1 cellular context compared by ENCODE assay signal in the genomic region with DNA sequence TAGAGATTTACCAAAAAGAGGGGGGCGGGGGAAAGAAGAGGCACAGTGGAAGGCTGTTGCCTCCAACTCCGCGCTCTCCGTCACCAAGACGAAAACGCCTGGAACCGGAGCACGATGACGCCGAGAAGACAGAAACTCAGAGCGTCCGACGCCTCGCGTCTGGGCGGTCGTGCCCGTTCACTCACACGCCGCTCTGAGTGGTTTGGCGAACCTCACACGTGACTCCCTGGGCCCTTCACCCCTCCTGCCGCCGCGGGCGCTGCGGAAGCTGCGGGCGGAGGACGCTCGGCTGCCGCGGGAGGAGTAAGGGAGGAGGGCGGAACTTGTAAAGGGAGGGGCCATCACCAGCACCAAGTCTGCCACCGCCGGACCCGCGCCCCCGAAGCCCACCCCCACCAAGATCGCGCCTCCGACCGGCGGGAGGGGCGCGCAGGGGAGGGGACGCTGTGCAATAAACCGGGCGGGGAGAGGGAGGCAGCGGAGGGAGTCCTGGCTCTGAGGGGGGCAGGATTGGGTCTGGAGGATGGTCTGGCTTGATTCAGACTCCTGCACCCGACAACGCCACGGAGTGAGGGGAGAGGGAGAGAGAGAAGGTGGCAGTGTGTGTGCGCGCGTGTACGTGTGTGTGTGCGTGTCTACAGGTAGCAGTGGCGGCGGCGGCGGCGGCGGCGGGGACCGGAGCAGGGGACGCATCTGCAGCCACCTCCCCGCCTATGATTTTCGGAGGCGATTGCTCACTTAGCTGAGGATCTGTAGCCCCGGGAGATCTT.
TF ChIP-seq lines count a peak whose summit lies in the region.

No MANE protein-coding gene starts in this region.

TF ChIP-seq in WTC11, 78 proteins besides CTCF, POLR2A, EP300 and RAD21 (continued from another document and continues in another):
- TF ChIP-seq, protein P1, sequence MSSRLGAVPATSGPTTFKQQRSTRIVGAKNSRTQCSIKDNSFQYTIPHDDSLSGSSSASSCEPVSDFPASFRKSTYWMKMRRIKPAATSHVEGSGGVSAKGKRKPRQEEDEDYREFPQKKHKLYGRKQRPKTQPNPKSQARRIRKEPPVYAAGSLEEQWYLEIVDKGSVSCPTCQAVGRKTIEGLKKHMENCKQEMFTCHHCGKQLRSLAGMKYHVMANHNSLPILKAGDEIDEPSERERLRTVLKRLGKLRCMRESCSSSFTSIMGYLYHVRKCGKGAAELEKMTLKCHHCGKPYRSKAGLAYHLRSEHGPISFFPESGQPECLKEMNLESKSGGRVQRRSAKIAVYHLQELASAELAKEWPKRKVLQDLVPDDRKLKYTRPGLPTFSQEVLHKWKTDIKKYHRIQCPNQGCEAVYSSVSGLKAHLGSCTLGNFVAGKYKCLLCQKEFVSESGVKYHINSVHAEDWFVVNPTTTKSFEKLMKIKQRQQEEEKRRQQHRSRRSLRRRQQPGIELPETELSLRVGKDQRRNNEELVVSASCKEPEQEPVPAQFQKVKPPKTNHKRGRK (CRISPR knock-in tag; IDR thresholded peaks at IDR 0.05; ENCODE audit: borderline replicate concordance), result no peak
- TF ChIP-seq, protein P2, sequence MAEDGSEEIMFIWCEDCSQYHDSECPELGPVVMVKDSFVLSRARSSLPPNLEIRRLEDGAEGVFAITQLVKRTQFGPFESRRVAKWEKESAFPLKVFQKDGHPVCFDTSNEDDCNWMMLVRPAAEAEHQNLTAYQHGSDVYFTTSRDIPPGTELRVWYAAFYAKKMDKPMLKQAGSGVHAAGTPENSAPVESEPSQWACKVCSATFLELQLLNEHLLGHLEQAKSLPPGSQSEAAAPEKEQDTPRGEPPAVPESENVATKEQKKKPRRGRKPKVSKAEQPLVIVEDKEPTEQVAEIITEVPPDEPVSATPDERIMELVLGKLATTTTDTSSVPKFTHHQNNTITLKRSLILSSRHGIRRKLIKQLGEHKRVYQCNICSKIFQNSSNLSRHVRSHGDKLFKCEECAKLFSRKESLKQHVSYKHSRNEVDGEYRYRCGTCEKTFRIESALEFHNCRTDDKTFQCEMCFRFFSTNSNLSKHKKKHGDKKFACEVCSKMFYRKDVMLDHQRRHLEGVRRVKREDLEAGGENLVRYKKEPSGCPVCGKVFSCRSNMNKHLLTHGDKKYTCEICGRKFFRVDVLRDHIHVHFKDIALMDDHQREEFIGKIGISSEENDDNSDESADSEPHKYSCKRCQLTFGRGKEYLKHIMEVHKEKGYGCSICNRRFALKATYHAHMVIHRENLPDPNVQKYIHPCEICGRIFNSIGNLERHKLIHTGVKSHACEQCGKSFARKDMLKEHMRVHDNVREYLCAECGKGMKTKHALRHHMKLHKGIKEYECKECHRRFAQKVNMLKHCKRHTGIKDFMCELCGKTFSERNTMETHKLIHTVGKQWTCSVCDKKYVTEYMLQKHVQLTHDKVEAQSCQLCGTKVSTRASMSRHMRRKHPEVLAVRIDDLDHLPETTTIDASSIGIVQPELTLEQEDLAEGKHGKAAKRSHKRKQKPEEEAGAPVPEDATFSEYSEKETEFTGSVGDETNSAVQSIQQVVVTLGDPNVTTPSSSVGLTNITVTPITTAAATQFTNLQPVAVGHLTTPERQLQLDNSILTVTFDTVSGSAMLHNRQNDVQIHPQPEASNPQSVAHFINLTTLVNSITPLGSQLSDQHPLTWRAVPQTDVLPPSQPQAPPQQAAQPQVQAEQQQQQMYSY (CRISPR knock-in tag; IDR thresholded peaks at IDR 0.05), result peak; percentile 49
- TF ChIP-seq NFATC4 (CRISPR knock-in tag; IDR thresholded peaks at IDR 0.05), result no peak
- TF ChIP-seq, protein P3, sequence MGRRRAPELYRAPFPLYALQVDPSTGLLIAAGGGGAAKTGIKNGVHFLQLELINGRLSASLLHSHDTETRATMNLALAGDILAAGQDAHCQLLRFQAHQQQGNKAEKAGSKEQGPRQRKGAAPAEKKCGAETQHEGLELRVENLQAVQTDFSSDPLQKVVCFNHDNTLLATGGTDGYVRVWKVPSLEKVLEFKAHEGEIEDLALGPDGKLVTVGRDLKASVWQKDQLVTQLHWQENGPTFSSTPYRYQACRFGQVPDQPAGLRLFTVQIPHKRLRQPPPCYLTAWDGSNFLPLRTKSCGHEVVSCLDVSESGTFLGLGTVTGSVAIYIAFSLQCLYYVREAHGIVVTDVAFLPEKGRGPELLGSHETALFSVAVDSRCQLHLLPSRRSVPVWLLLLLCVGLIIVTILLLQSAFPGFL (CRISPR knock-in tag; IDR thresholded peaks at IDR 0.05; ENCODE audit: borderline replicate concordance), result no peak
- TF ChIP-seq MYBL2 (CRISPR knock-in tag; IDR thresholded peaks at IDR 0.05), result peak; percentile 73; the same call in 1 of the 2 replicates
- no peak for TF ChIP-seq ZNF121 (CRISPR knock-in tag; IDR thresholded peaks at IDR 0.05)
- TF ChIP-seq JAZF1 (CRISPR knock-in tag; IDR thresholded peaks at IDR 0.05), result no peak
- TF ChIP-seq, protein P4, sequence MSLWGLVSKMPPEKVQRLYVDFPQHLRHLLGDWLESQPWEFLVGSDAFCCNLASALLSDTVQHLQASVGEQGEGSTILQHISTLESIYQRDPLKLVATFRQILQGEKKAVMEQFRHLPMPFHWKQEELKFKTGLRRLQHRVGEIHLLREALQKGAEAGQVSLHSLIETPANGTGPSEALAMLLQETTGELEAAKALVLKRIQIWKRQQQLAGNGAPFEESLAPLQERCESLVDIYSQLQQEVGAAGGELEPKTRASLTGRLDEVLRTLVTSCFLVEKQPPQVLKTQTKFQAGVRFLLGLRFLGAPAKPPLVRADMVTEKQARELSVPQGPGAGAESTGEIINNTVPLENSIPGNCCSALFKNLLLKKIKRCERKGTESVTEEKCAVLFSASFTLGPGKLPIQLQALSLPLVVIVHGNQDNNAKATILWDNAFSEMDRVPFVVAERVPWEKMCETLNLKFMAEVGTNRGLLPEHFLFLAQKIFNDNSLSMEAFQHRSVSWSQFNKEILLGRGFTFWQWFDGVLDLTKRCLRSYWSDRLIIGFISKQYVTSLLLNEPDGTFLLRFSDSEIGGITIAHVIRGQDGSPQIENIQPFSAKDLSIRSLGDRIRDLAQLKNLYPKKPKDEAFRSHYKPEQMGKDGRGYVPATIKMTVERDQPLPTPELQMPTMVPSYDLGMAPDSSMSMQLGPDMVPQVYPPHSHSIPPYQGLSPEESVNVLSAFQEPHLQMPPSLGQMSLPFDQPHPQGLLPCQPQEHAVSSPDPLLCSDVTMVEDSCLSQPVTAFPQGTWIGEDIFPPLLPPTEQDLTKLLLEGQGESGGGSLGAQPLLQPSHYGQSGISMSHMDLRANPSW (CRISPR knock-in tag; conservative IDR thresholded peaks at IDR 0.05; ENCODE audit: low read depth), result no peak
- TF ChIP-seq ZNF423 (CRISPR knock-in tag; IDR thresholded peaks at IDR 0.05), result no peak
- TF ChIP-seq TCF7 (CRISPR knock-in tag; IDR thresholded peaks at IDR 0.05; ENCODE audit: low read depth), result no peak
- TF ChIP-seq JUN (CRISPR knock-in tag; IDR thresholded peaks at IDR 0.05), result no peak
- no peak for TF ChIP-seq RELA (CRISPR knock-in tag; IDR thresholded peaks at IDR 0.05; ENCODE audit: borderline replicate concordance)
- TF ChIP-seq, protein P5, sequence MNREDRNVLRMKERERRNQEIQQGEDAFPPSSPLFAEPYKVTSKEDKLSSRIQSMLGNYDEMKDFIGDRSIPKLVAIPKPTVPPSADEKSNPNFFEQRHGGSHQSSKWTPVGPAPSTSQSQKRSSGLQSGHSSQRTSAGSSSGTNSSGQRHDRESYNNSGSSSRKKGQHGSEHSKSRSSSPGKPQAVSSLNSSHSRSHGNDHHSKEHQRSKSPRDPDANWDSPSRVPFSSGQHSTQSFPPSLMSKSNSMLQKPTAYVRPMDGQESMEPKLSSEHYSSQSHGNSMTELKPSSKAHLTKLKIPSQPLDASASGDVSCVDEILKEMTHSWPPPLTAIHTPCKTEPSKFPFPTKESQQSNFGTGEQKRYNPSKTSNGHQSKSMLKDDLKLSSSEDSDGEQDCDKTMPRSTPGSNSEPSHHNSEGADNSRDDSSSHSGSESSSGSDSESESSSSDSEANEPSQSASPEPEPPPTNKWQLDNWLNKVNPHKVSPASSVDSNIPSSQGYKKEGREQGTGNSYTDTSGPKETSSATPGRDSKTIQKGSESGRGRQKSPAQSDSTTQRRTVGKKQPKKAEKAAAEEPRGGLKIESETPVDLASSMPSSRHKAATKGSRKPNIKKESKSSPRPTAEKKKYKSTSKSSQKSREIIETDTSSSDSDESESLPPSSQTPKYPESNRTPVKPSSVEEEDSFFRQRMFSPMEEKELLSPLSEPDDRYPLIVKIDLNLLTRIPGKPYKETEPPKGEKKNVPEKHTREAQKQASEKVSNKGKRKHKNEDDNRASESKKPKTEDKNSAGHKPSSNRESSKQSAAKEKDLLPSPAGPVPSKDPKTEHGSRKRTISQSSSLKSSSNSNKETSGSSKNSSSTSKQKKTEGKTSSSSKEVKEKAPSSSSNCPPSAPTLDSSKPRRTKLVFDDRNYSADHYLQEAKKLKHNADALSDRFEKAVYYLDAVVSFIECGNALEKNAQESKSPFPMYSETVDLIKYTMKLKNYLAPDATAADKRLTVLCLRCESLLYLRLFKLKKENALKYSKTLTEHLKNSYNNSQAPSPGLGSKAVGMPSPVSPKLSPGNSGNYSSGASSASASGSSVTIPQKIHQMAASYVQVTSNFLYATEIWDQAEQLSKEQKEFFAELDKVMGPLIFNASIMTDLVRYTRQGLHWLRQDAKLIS (CRISPR knock-in tag; IDR thresholded peaks at IDR 0.05; ENCODE audit: borderline replicate concordance), result peak; percentile 75; the same call in 1 of the 2 replicates
- TF ChIP-seq, protein P6, sequence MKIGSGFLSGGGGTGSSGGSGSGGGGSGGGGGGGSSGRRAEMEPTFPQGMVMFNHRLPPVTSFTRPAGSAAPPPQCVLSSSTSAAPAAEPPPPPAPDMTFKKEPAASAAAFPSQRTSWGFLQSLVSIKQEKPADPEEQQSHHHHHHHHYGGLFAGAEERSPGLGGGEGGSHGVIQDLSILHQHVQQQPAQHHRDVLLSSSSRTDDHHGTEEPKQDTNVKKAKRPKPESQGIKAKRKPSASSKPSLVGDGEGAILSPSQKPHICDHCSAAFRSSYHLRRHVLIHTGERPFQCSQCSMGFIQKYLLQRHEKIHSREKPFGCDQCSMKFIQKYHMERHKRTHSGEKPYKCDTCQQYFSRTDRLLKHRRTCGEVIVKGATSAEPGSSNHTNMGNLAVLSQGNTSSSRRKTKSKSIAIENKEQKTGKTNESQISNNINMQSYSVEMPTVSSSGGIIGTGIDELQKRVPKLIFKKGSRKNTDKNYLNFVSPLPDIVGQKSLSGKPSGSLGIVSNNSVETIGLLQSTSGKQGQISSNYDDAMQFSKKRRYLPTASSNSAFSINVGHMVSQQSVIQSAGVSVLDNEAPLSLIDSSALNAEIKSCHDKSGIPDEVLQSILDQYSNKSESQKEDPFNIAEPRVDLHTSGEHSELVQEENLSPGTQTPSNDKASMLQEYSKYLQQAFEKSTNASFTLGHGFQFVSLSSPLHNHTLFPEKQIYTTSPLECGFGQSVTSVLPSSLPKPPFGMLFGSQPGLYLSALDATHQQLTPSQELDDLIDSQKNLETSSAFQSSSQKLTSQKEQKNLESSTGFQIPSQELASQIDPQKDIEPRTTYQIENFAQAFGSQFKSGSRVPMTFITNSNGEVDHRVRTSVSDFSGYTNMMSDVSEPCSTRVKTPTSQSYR (CRISPR knock-in tag; IDR thresholded peaks at IDR 0.05), result no peak
- TF ChIP-seq FOXK1 (CRISPR knock-in tag; IDR thresholded peaks at IDR 0.05), result peak; percentile 60; the same call in 1 of the 2 replicates
- TF ChIP-seq MXD4 (CRISPR knock-in tag; IDR thresholded peaks at IDR 0.05; ENCODE audit: borderline replicate concordance), result no peak
- no peak for TF ChIP-seq PRRX2 (CRISPR knock-in tag; IDR thresholded peaks at IDR 0.05)
- TF ChIP-seq TEAD4 (CRISPR knock-in tag; IDR thresholded peaks at IDR 0.05), result no peak
- TF ChIP-seq ESRRA (CRISPR knock-in tag; IDR thresholded peaks at IDR 0.05; ENCODE audit: borderline replicate concordance), result 0 out of 2 replicates have a peak, but pooled peaks have one; percentile 33
- TF ChIP-seq, protein P7, sequence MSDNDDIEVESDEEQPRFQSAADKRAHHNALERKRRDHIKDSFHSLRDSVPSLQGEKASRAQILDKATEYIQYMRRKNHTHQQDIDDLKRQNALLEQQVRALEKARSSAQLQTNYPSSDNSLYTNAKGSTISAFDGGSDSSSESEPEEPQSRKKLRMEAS (CRISPR knock-in tag; IDR thresholded peaks at IDR 0.05), result peak; percentile 93
- no peak for TF ChIP-seq ZNF317 (CRISPR knock-in tag; IDR thresholded peaks at IDR 0.05; ENCODE audit: borderline replicate concordance, low read depth)
- no peak; the same call in none of the 2 replicates for TF ChIP-seq ZBTB21 (CRISPR knock-in tag; IDR thresholded peaks at IDR 0.05; ENCODE audit: borderline replicate concordance)
- TF ChIP-seq ETV6 (CRISPR knock-in tag; IDR thresholded peaks at IDR 0.05), result no peak
- TF ChIP-seq, protein P8, sequence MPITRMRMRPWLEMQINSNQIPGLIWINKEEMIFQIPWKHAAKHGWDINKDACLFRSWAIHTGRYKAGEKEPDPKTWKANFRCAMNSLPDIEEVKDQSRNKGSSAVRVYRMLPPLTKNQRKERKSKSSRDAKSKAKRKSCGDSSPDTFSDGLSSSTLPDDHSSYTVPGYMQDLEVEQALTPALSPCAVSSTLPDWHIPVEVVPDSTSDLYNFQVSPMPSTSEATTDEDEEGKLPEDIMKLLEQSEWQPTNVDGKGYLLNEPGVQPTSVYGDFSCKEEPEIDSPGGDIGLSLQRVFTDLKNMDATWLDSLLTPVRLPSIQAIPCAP (CRISPR knock-in tag; IDR thresholded peaks at IDR 0.05), result no peak
- TF ChIP-seq, protein P9, sequence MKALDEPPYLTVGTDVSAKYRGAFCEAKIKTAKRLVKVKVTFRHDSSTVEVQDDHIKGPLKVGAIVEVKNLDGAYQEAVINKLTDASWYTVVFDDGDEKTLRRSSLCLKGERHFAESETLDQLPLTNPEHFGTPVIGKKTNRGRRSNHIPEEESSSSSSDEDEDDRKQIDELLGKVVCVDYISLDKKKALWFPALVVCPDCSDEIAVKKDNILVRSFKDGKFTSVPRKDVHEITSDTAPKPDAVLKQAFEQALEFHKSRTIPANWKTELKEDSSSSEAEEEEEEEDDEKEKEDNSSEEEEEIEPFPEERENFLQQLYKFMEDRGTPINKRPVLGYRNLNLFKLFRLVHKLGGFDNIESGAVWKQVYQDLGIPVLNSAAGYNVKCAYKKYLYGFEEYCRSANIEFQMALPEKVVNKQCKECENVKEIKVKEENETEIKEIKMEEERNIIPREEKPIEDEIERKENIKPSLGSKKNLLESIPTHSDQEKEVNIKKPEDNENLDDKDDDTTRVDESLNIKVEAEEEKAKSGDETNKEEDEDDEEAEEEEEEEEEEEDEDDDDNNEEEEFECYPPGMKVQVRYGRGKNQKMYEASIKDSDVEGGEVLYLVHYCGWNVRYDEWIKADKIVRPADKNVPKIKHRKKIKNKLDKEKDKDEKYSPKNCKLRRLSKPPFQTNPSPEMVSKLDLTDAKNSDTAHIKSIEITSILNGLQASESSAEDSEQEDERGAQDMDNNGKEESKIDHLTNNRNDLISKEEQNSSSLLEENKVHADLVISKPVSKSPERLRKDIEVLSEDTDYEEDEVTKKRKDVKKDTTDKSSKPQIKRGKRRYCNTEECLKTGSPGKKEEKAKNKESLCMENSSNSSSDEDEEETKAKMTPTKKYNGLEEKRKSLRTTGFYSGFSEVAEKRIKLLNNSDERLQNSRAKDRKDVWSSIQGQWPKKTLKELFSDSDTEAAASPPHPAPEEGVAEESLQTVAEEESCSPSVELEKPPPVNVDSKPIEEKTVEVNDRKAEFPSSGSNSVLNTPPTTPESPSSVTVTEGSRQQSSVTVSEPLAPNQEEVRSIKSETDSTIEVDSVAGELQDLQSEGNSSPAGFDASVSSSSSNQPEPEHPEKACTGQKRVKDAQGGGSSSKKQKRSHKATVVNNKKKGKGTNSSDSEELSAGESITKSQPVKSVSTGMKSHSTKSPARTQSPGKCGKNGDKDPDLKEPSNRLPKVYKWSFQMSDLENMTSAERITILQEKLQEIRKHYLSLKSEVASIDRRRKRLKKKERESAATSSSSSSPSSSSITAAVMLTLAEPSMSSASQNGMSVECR (CRISPR knock-in tag; IDR thresholded peaks at IDR 0.05; ENCODE audit: borderline replicate concordance), result no peak; the same call in 1 of the 2 replicates
- TF ChIP-seq, protein P10, sequence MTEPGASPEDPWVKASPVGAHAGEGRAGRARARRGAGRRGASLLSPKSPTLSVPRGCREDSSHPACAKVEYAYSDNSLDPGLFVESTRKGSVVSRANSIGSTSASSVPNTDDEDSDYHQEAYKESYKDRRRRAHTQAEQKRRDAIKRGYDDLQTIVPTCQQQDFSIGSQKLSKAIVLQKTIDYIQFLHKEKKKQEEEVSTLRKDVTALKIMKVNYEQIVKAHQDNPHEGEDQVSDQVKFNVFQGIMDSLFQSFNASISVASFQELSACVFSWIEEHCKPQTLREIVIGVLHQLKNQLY (CRISPR knock-in tag; IDR thresholded peaks at IDR 0.05), result no peak
